ENCODE assay signal across 9 cellular contexts in the genomic region with DNA sequence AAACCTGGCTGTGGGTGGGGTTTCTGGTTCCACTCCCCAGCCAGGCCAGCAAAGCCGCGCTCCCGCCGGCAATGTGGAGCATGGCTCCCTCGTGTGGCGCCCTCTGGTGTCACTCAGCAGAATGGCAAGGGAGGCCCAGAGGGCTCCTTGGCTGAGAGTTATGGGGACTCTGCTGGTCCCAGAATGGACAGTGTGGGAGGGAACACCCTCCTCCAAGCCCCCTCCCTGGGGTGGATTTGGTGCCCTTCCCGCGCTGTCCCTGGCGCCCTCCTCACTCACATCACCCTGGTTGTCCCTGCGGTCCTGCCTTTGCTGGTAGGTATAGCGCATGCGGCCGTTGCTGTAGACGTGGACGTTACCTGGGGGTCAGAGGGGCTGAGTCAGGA. TPM values are rescaled to one million over a fixed set of nuclear protein-coding genes. Genes with fewer than 3 reads are reported as not detected.
DNase-seq lines count a peak whose midpoint lies in the region; FAIRE-seq and TF ChIP-seq lines count a peak whose summit lies in the region.
"Had no signal": no experiment of that assay in that cellular context is flagged by ENCODE, and none has a peak within 500 bp of the region (broad histone marks: within the 10 kb centered on the region; RNA-seq: fewer than 3 reads in every experiment).

No MANE protein-coding gene starts in this region.

- peak; percentile 95 for TF ChIP-seq CTCF in OCI-LY7 (conservative IDR thresholded peaks at IDR 0.05; ENCODE audit: low read length)
- TF ChIP-seq CTCF in ovary (IDR thresholded peaks at IDR 0.05), result peak; percentile 65 to 87 (median 80)

- BruUV-seq in OCI-LY7 (replicated peaks; lab: Mats Ljungman, UMichigan), result no TSS peak

- no peak for TF ChIP-seq EP300 in ovary (IDR thresholded peaks at IDR 0.05)

- H3K4me2 ChIP-seq in OCI-LY7 (ENCODE audit: low read length), result no peak overlapping the region

- peaks cover 4% of the 10 kb centered on the region for H3K4me1 ChIP-seq in OCI-LY7 (ENCODE audit: insufficient read depth, low read length, poor library complexity, severe bottlenecking)
- H3K4me1 ChIP-seq in ovary (ENCODE audit: insufficient read depth), result peaks cover 13% of the 10 kb centered on the region

- H3K27ac ChIP-seq in OCI-LY7 (ENCODE audit: low read depth, low read length, poor library complexity, severe bottlenecking) (no peak overlapping the region), ovary (peak overlapping the region in 1 of 2 donors; percentile 1)
- H3K27ac ChIP-seq: epithelial cell of prostate had no signal

- no peaks in the 10 kb centered on the region for H3K27me3 ChIP-seq in ovary

- H3K4me3 ChIP-seq in OCI-LY7 (ENCODE audit: low read depth, low read length, poor library complexity, severe bottlenecking) (no peak overlapping the region), ovary (no peak overlapping the region)

- no peaks in the 10 kb centered on the region for H3K79me2 ChIP-seq in OCI-LY7 (ENCODE audit: insufficient read depth, low read depth, low read length)

- POLR2A ChIA-PET in OCI-LY7 (lab: Charles Lee), result no interaction called here

- H3K36me3 ChIP-seq in OCI-LY7 (ENCODE audit: insufficient read depth, low read length) (peaks cover 86% of the 10 kb centered on the region), ovary (no peaks in the 10 kb centered on the region)

- no peak for TF ChIP-seq POLR2A in ovary (IDR thresholded peaks at IDR 0.05)

- intact Hi-C loops in OCI-LY7 (cut with micrococcal nuclease; ENCODE audit: unreplicated experiment), result loop anchor here (2.0 kb wide), 1 partner anchor 384 kb away; no protein-coding TSS in a partner anchor
- intact Hi-C loops in ovary (cut with DNase I), result loop anchor here in 3 of 4 donors (5.0 to 10.0 kb wide), 3 partner anchors 216 to 446 kb away; no protein-coding TSS in a partner anchor

- H2AFZ ChIP-seq in OCI-LY7 (ENCODE audit: low read length), result no peak overlapping the region

- 53 to 56% (median 56%) methylated on average over 15 of the region's 15 CpGs for WGBS in ovary, 3 donors

- H3K9me3 ChIP-seq in OCI-LY7 (ENCODE audit: low read length) (no peaks in the 10 kb centered on the region), ovary (no peaks in the 10 kb centered on the region)

- no peaks in the 10 kb centered on the region for H3K9me2 ChIP-seq in OCI-LY7 (ENCODE audit: insufficient read depth, low read length)

- CTCF ChIA-PET in OCI-LY7 (lab: Charles Lee; ENCODE audit: unreplicated experiment), result no interaction called here

- FAIRE-seq in HTR-8/SVneo (lab: Jason Lieb, UNC), result no peak

- DNase-seq in NK-92 treated with Interleukin-12 subunit alpha and Interleukin-12 subunit beta, amount 100 ng/mL, for 24 hours (lab: John Stamatoyannopoulos, UW), result peak; percentile 57
- DNase-seq in NK-92 (lab: John Stamatoyannopoulos, UW; ENCODE audit: unreplicated experiment), result no peak
- peak; percentile 74 for DNase-seq in OCI-LY7 (ENCODE audit: low spot score)
- peak; percentile 57 for DNase-seq in activated T-helper 1 cell treated with Interleukin-2 at 50 U/mL for 16 hours (ENCODE audit: low read depth)
- peak; percentile 40 for DNase-seq in fibroblast of peridontal ligament (ENCODE audit: extremely low read depth)
- DNase-seq in ovary, result peak; percentile 64 to 84 (median 75)
- DNase-seq in NCI-H128 (lab: John Stamatoyannopoulos, UW; ENCODE audit: unreplicated experiment), result no peak
- no peak for DNase-seq in HTR-8/SVneo (ENCODE audit: insufficient read length, low spot score)

- H4K20me1 ChIP-seq in OCI-LY7 (ENCODE audit: insufficient read depth, low read length), result no peaks in the 10 kb centered on the region

RNA-seq across cellular contexts. Expression of gene DNAJB12, which starts 14.2 kb away (rescaled TPM):
- 22.8 and 27.4 TPM in 2 replicates for total RNA-seq in OCI-LY7 (2014; rRNA removed; shearing (Covaris generic))
- total RNA-seq in OCI-LY7 (2022), result 26.5 and 28.3 TPM in 2 replicates
- total RNA-seq in ovary, result 10 to 100 TPM; 27.6 to 46.4 (median 33.1) TPM
- 10 to 100 TPM; 27.5 to 32.0 TPM for polyA plus RNA-seq in ovary

Comparison
In these comparisons a context has a peak if more than half of its experiments do, and no peak if none do; other contexts are left out.
1. DNase-seq: peak in NK-92 treated with Interleukin-12 subunit alpha and Interleukin-12 subunit beta, amount 100 ng/mL, for 24 hours (single experiment), OCI-LY7 (single experiment), activated T-helper 1 cell treated with Interleukin-2 at 50 U/mL for 16 hours (single experiment), fibroblast of peridontal ligament (single experiment) and ovary (5 of 5); none in NK-92 (single experiment), NCI-H128 (single experiment) and HTR-8/SVneo (single experiment).